Comparison of ENCODE assay signal across 15 cellular contexts in genomic region chr1:71473331-71473730, GRCh38.
A peak's percentile ranks its signal among the peaks of the same experiment; 100 is the strongest.
DNase-seq lines count a peak whose midpoint lies in the region; ATAC-seq and TF ChIP-seq lines count a peak whose summit lies in the region.
"Had no signal": no experiment of that assay in that cellular context is flagged by ENCODE, and none has a peak within 500 bp of the region (broad histone marks: within the 10 kb centered on the region; RNA-seq: fewer than 3 reads in every experiment).

No MANE protein-coding gene starts in this region.

- H3K9me3 ChIP-seq in mucosa of descending colon, result no peaks in the 10 kb centered on the region
- H3K9me3 ChIP-seq: BLaER1, HAP-1 had no signal

- H3K4me1 ChIP-seq in mucosa of descending colon (ENCODE audit: low read depth), result no peaks in the 10 kb centered on the region
- H3K4me1 ChIP-seq: BLaER1, HAP-1 had no signal

- peak; percentile 9 for DNase-seq in DMS79 treated with DMSO at 0.1 percent for 48 hours (lab: John Stamatoyannopoulos, UW)
- DNase-seq in DMS79 (lab: John Stamatoyannopoulos, UW), result no peak
- DNase-seq in DMS153 treated with DMSO at 0.1 percent for 48 hours (lab: John Stamatoyannopoulos, UW; ENCODE audit: unreplicated experiment), result peak; percentile 20
- DNase-seq in NCI-H69 (lab: John Stamatoyannopoulos, UW), result peak; percentile 45
- peak in 1 of 3 donors; percentile 52 for DNase-seq in mucosa of descending colon
- no peak for DNase-seq in COLO829 (ENCODE audit: low spot score)
- DNase-seq in G401 (ENCODE audit: low spot score), result no peak
- DNase-seq: 8988T; AML-193; CD8-positive, alpha-beta memory T cell; DND-41; GF-D8 had no signal

- in situ Hi-C loops in G401 (cut with HindIII; ENCODE audit: low sequenced_read_pairs), result no loop called here

- no peak overlapping the region for H3K4me3 ChIP-seq in mucosa of descending colon
- H3K4me3 ChIP-seq: BLaER1, HAP-1 had no signal

- intact Hi-C loops in mucosa of descending colon (cut with DNase I, micrococcal nuclease), result no loop called here

- no peaks in the 10 kb centered on the region for H3K36me3 ChIP-seq in mucosa of descending colon (ENCODE audit: low read depth)
- H3K36me3 ChIP-seq: BLaER1, HAP-1 had no signal

- TF ChIP-seq CTCF in mucosa of descending colon (IDR thresholded peaks at IDR 0.05), result no peak

- ATAC-seq in mucosa of descending colon (peak; percentile 99), GM19397 (IDR thresholded peaks at IDR 0.05; ENCODE audit: unreplicated experiment) (no peak)

Comparison
In these comparisons a context has a peak if more than half of its experiments do, and no peak if none do; other contexts are left out.
1. DNase-seq: peak in DMS79 treated with DMSO at 0.1 percent for 48 hours (single experiment), DMS153 treated with DMSO at 0.1 percent for 48 hours (single experiment) and NCI-H69 (single experiment); none in DMS79 (single experiment), COLO829 (single experiment) and G401 (single experiment).